In the genomic region with DNA sequence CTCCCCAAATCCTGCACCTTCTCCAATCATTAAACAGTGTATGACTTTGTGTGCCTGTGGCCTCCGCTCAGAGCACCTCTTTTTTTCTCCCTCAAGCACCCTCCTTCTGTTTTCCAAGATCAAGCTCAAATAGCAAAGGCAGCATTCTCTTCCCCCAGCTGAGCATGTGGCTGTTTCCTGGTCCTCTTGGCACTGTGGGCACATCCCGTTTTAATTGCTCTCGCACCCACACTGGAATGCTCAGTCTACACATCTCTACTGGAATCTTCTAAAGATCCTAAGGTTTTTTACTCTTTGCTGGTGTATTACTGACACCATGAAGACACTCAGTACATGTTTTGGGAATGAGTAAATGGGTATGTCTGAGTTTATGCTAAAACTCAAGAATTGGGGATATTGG, we compare ENCODE assay signal across 29 cellular contexts.
DNase-seq lines count a peak whose midpoint lies in the region; ATAC-seq and TF ChIP-seq lines count a peak whose summit lies in the region.
"Had no signal": no experiment of that assay in that cellular context is flagged by ENCODE, and none has a peak within 500 bp of the region (broad histone marks: within the 10 kb centered on the region; RNA-seq: fewer than 3 reads in every experiment).

No MANE protein-coding gene starts in this region.

- H3K4me3 Mint-ChIP-seq in activated naive CD4-positive, alpha-beta T cell treated with anti-CD3 and anti-CD28 coated beads, Interleukin-2, amount 50 U/mL, for 24 hours, result no peak overlapping the region
- H3K4me3 Mint-ChIP-seq in activated naive CD4-positive, alpha-beta T cell treated with anti-CD3 and anti-CD28 coated beads, Interleukin-2, amount 10 ng/mL, durations not matched to agents 7 days and 5 days, result no peak overlapping the region
- no peak overlapping the region for H3K4me3 Mint-ChIP-seq in IgD-negative memory B cell
- no peak overlapping the region for H3K4me3 Mint-ChIP-seq in stimulated activated naive B cell treated with anti-CD40 and anti-IgM and Interleukin-4, amounts not matched to agents 10 μg/mL and 1 μg/mL and 100 μg/mL, for 72 hours
- H3K4me3 Mint-ChIP-seq: CD8-positive, alpha-beta memory T cell; nephron progenitor cell had no signal

- ATAC-seq in stimulated activated naive B cell treated with anti-CD40 and anti-IgM and Interleukin-4, amounts not matched to agents 10 μg/mL and 1 μg/mL and 100 μg/mL, for 72 hours (replicated peaks), result no peak
- ATAC-seq: body of pancreas had no signal

- TF ChIP-seq EP300 in stomach (IDR thresholded peaks at IDR 0.05), result no peak

- H3K4me1 Mint-ChIP-seq in activated naive CD4-positive, alpha-beta T cell treated with anti-CD3 and anti-CD28 coated beads, Interleukin-2, amount 50 U/mL, for 24 hours, result no peaks in the 10 kb centered on the region
- H3K4me1 Mint-ChIP-seq in activated naive CD4-positive, alpha-beta T cell treated with anti-CD3 and anti-CD28 coated beads, Interleukin-2, amount 10 ng/mL, durations not matched to agents 7 days and 5 days, result peaks cover 21% of the 10 kb centered on the region
- peaks cover 0 to 5% (median 2%) of the 10 kb centered on the region in 3 donors for H3K4me1 Mint-ChIP-seq in IgD-negative memory B cell
- peaks cover 5 to 15% of the 10 kb centered on the region in 2 donors for H3K4me1 Mint-ChIP-seq in stimulated activated naive B cell treated with anti-CD40 and anti-IgM and Interleukin-4, amounts not matched to agents 10 μg/mL and 1 μg/mL and 100 μg/mL, for 72 hours
- H3K4me1 Mint-ChIP-seq: CD8-positive, alpha-beta memory T cell; nephron progenitor cell had no signal

- TF ChIP-seq CTCF in coronary artery (IDR thresholded peaks at IDR 0.05), result no peak
- TF ChIP-seq CTCF in Peyer's patch (IDR thresholded peaks at IDR 0.05), result no peak
- no peak for TF ChIP-seq CTCF in stomach (IDR thresholded peaks at IDR 0.05)

- H3K36me3 ChIP-seq in Peyer's patch (no peaks in the 10 kb centered on the region), stomach (no peaks in the 10 kb centered on the region)
- H3K36me3 ChIP-seq: gastroesophageal sphincter, pancreas, suprapubic skin, upper lobe of left lung had no signal

- 66 to 80% (median 79%) methylated on average over 3 of the region's 3 CpGs for WGBS in stomach, 5 donors

- H3K36me3 Mint-ChIP-seq in activated naive CD4-positive, alpha-beta T cell treated with anti-CD3 and anti-CD28 coated beads, Interleukin-2, amount 50 U/mL, for 24 hours, result no peaks in the 10 kb centered on the region
- H3K36me3 Mint-ChIP-seq in activated naive CD4-positive, alpha-beta T cell treated with anti-CD3 and anti-CD28 coated beads, Interleukin-2, amount 10 ng/mL, durations not matched to agents 7 days and 5 days, result no peaks in the 10 kb centered on the region
- H3K36me3 Mint-ChIP-seq in IgD-negative memory B cell, result peaks cover 1% of the 10 kb centered on the region
- H3K36me3 Mint-ChIP-seq in stimulated activated naive B cell treated with anti-CD40 and anti-IgM and Interleukin-4, amounts not matched to agents 10 μg/mL and 1 μg/mL and 100 μg/mL, for 72 hours, result peaks cover 42 to 43% of the 10 kb centered on the region in 2 donors
- H3K36me3 Mint-ChIP-seq: CD8-positive, alpha-beta memory T cell had no signal

- intact Hi-C loops in stomach (cut with DNase I; ENCODE audit: low total_unique reads), result no loop called here

- H3K27me3 Mint-ChIP-seq in activated naive CD4-positive, alpha-beta T cell treated with anti-CD3 and anti-CD28 coated beads, Interleukin-2, amount 50 U/mL, for 24 hours, result peaks cover 3% of the 10 kb centered on the region
- H3K27me3 Mint-ChIP-seq in activated naive CD4-positive, alpha-beta T cell treated with anti-CD3 and anti-CD28 coated beads, Interleukin-2, amount 10 ng/mL, durations not matched to agents 7 days and 5 days, result peaks cover 21% of the 10 kb centered on the region
- no peaks in the 10 kb centered on the region for H3K27me3 Mint-ChIP-seq in IgD-negative memory B cell
- H3K27me3 Mint-ChIP-seq in stimulated activated naive B cell treated with anti-CD40 and anti-IgM and Interleukin-4, amounts not matched to agents 10 μg/mL and 1 μg/mL and 100 μg/mL, for 72 hours, result no peaks in the 10 kb centered on the region

- H3K27ac Mint-ChIP-seq in activated naive CD4-positive, alpha-beta T cell treated with anti-CD3 and anti-CD28 coated beads, Interleukin-2, amount 50 U/mL, for 24 hours, result peak overlapping the region; percentile 73
- no peak overlapping the region for H3K27ac Mint-ChIP-seq in activated naive CD4-positive, alpha-beta T cell treated with anti-CD3 and anti-CD28 coated beads, Interleukin-2, amount 10 ng/mL, durations not matched to agents 7 days and 5 days
- H3K27ac Mint-ChIP-seq in IgD-negative memory B cell, result peak overlapping the region in 2 of 3 donors; percentile 26 to 38
- peak overlapping the region; percentile 76 for H3K27ac Mint-ChIP-seq in stimulated activated naive B cell treated with anti-CD40 and anti-IgM and Interleukin-4, amounts not matched to agents 10 μg/mL and 1 μg/mL and 100 μg/mL, for 72 hours
- H3K27ac Mint-ChIP-seq: CD8-positive, alpha-beta memory T cell; nephron progenitor cell had no signal

- CTCF ChIA-PET in activated naive CD4-positive, alpha-beta T cell treated with anti-CD3 and anti-CD28 coated beads, Interleukin-2, amount 10 ng/mL, durations not matched to agents 7 days and 5 days (lab: Charles Lee), result no interaction called here

- no peaks in the 10 kb centered on the region for H3K9me3 Mint-ChIP-seq in activated naive CD4-positive, alpha-beta T cell treated with anti-CD3 and anti-CD28 coated beads, Interleukin-2, amount 50 U/mL, for 24 hours
- no peaks in the 10 kb centered on the region for H3K9me3 Mint-ChIP-seq in activated naive CD4-positive, alpha-beta T cell treated with anti-CD3 and anti-CD28 coated beads, Interleukin-2, amount 10 ng/mL, durations not matched to agents 7 days and 5 days
- H3K9me3 Mint-ChIP-seq in IgD-negative memory B cell, result no peaks in the 10 kb centered on the region
- H3K9me3 Mint-ChIP-seq in stimulated activated naive B cell treated with anti-CD40 and anti-IgM and Interleukin-4, amounts not matched to agents 10 μg/mL and 1 μg/mL and 100 μg/mL, for 72 hours, result no peaks in the 10 kb centered on the region
- H3K9me3 Mint-ChIP-seq: nephron progenitor cell had no signal

- TF ChIP-seq POLR2A in Peyer's patch (IDR thresholded peaks at IDR 0.05) (no peak), stomach (IDR thresholded peaks at IDR 0.05) (no peak)

- no peak overlapping the region for H3K27ac ChIP-seq in coronary artery
- no peak overlapping the region for H3K27ac ChIP-seq in Peyer's patch
- no peak overlapping the region for H3K27ac ChIP-seq in stomach
- H3K27ac ChIP-seq: body of pancreas, gastroesophageal sphincter, hepatocyte, KMS-11, pancreas, suprapubic skin, upper lobe of left lung had no signal

- DNase-seq in activated naive CD4-positive, alpha-beta T cell treated with anti-CD3 and anti-CD28 coated beads, Interleukin-2, amount 10 ng/mL, durations not matched to agents 7 days and 5 days, result no peak
- DNase-seq in coronary artery (ENCODE audit: low spot score) (peak; percentile 19), Peyer's patch (no peak), NCI-H774 (lab: John Stamatoyannopoulos, UW) (no peak), stomach (no peak)
- no peak for DNase-seq in stimulated activated naive B cell treated with anti-CD40 and anti-IgM and Interleukin-4, amounts not matched to agents 10 μg/mL and 1 μg/mL and 100 μg/mL, for 72 hours
- DNase-seq: activated effector memory CD4-positive, alpha-beta T cell treated with Interleukin-2 at 50 U/mL for 16 hours; CD8-positive, alpha-beta memory T cell; DMS 273 treated with DMSO at 0.1 percent for 48 hours; H7; NCI-H1417; NCI-H2081; NCI-H2227 treated with DMSO at 0.1 percent for 48 hours; NCI-H526; nephron progenitor cell; NK-92 treated with Interleukin-12 subunit alpha and Interleukin-12 subunit beta, amount 100 ng/mL, for 24 hours; retina; SHP77 treated with DMSO at 0.1 percent for 48 hours; small intestine; stimulated activated naive CD4-positive, alpha-beta T cell; upper lobe of left lung had no signal

- no peaks in the 10 kb centered on the region for H3K9me3 ChIP-seq in Peyer's patch
- no peaks in the 10 kb centered on the region for H3K9me3 ChIP-seq in stomach
- H3K9me3 ChIP-seq: body of pancreas, gastroesophageal sphincter, pancreas, suprapubic skin, upper lobe of left lung had no signal

- H3K4me3 ChIP-seq in coronary artery (no peak overlapping the region), Peyer's patch (no peak overlapping the region), stomach (no peak overlapping the region)
- H3K4me3 ChIP-seq: body of pancreas, gastroesophageal sphincter, hepatocyte, pancreas, suprapubic skin, upper lobe of left lung had no signal

- H3K4me1 ChIP-seq in Peyer's patch (peaks cover 0 to 7% (median 0%) of the 10 kb centered on the region in 4 donors), stomach (peaks cover 0 to 11% (median 3%) of the 10 kb centered on the region in 4 donors)
- H3K4me1 ChIP-seq: body of pancreas, pancreas, suprapubic skin had no signal

- H3K27me3 ChIP-seq in Peyer's patch (no peaks in the 10 kb centered on the region), stomach (peaks cover 0 to 14% (median 0%) of the 10 kb centered on the region in 3 donors)
- H3K27me3 ChIP-seq: body of pancreas, pancreas, suprapubic skin, upper lobe of left lung had no signal
